In the genomic region with DNA sequence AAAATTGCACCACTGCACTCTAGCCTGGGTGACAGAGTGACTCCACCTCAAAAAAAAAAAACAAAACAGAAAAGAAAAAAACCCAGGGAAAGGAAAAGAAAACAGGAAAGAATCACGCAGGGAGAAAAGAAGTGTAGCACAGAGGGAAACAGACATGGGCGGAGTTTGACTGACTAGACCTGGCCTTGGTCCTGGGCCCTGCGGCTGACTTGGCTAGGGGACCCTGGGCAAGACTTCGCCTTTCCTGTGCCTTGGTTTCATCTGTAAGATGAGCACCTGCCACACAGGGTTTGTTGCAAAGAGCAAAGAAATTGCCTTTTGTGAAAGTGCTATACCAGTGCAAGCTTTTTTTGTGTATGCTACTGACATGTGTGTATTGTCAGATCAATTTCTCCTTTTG, we compare ENCODE assay signal across 21 cellular contexts.
"Had no signal": no experiment of that assay in that cellular context is flagged by ENCODE, and none has a peak within 500 bp of the region (broad histone marks: within the 10 kb centered on the region; RNA-seq: fewer than 3 reads in every experiment).

No MANE protein-coding gene starts in this region.

- FAIRE-seq: colon, islet of Langerhans had no signal

- H3K36me3 Mint-ChIP-seq: naive thymus-derived CD8-positive, alpha-beta T cell had no signal

- H3K4me3 Mint-ChIP-seq: naive thymus-derived CD8-positive, alpha-beta T cell had no signal

- H3K9me3 Mint-ChIP-seq: naive thymus-derived CD8-positive, alpha-beta T cell had no signal

- H3K4me1 ChIP-seq: prostate gland, suprapubic skin had no signal

- H3K27me3 ChIP-seq: cardiac muscle cell had no signal

- DNase-seq: activated CD4-positive, alpha-beta T cell treated with anti-CD3 and anti-CD28 coated beads for 1 hour; activated CD4-positive, alpha-beta T cell treated with anti-CD3 and anti-CD28 coated beads, Interleukin-2, amount 50 U/mL, for 4 hours; activated naive CD4-positive, alpha-beta T cell; activated T-cell treated with anti-CD3 and anti-CD28 coated beads for 4 hours; anterior cingulate cortex; mammary epithelial cell; nucleus accumbens; right cardiac atrium; stimulated activated CD4-positive, alpha-beta T cell treated with anti-CD3 and anti-CD28 coated beads, Interleukin-4, amount 100 ng/mL, for 24 hours; stimulated activated naive CD8-positive, alpha-beta T cell treated with anti-CD3 and anti-CD28 coated beads, Interleukin-15, Interleukin-2, amounts not matched to agents 100 U/mL and 50 U/mL, for 24 hours; T-helper 1 cell; trophoblast cell had no signal

- H3K27ac ChIP-seq: cardiac muscle cell, prostate gland, skin epidermis, suprapubic skin had no signal

- H3K27ac Mint-ChIP-seq: naive thymus-derived CD8-positive, alpha-beta T cell had no signal

- H3K4me3 ChIP-seq: cardiac muscle cell, prostate gland, skin epidermis, suprapubic skin had no signal

- ATAC-seq: esophagus mucosa; left lobe of liver; naive thymus-derived CD8-positive, alpha-beta T cell; right cardiac atrium; stimulated activated naive CD8-positive, alpha-beta T cell treated with anti-CD3 and anti-CD28 coated beads, Interleukin-15, Interleukin-2, amounts not matched to agents 100 U/mL and 50 U/mL, for 24 hours had no signal

- H3K9me3 ChIP-seq: prostate gland, suprapubic skin had no signal

- H3K36me3 ChIP-seq: cardiac muscle cell, prostate gland, suprapubic skin had no signal
